1 cellular context compared by ENCODE assay signal in the genomic region with DNA sequence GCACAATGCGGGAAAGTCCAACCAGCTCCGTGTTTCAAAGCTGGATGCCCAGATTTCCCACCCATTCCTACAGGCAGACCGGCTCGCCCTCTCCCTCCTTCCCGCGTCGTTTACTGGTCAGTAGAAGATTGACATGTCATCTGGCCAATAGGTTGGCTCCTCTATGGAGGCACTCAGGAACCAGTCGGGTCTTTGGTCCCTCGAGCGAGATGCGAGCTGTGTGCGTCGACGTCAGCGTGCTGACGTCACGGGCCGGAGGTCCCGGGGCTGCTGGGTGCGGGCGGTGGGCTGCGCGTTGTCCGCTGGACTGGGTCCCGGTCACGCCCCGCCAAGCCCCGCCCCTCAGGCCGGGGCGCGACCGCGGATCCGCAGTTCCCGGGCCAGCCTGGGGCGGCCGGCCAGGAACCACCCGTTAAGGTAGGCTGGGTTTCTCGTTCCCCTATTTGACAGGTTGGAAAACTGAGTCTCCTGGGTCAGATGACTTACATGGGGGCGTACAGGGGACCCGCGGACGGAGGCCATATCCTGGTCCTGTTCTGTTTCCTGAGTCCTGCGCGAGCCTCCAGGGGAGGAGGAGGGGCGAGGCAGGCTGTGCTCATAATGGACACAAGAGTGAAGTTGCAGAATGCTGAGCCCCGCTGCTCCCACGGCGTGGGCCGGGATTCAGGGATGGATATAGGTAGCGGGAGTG.
TF ChIP-seq lines count a peak whose summit lies in the region.

A gene with protein sequence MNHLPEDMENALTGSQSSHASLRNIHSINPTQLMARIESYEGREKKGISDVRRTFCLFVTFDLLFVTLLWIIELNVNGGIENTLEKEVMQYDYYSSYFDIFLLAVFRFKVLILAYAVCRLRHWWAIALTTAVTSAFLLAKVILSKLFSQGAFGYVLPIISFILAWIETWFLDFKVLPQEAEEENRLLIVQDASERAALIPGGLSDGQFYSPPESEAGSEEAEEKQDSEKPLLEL (plus strand): TSS at position 242 of the 691 bp plus-strand sequence. CDS start 29,260 bp downstream, outside the sequence.

TF ChIP-seq in HepG2, 621 proteins besides CTCF, POLR2A, EP300 and RAD21 (continued from another document and continues in another):
- TF ChIP-seq FOXP4 (CRISPR knock-in tag; IDR thresholded peaks at IDR 0.05) (no peak), LCORL (IDR thresholded peaks at IDR 0.05) (no peak), LCORL (CRISPR knock-in tag; IDR thresholded peaks at IDR 0.05) (peak; percentile 26; the same call in 1 of the 2 replicates), HHEX (CRISPR knock-in tag; IDR thresholded peaks at IDR 0.05) (no peak), ZNF12 (CRISPR knock-in tag; IDR thresholded peaks at IDR 0.05) (no peak), SP2 (CRISPR knock-in tag; IDR thresholded peaks at IDR 0.05) (peak; percentile 99), SIN3A (IDR thresholded peaks at IDR 0.05; ENCODE audit: borderline replicate concordance, low read depth, low read length) (peak; percentile 78; the same call in 1 of the 2 replicates), CHD2 (IDR thresholded peaks at IDR 0.05; ENCODE audit: low read depth, low read length) (no peak), PRDM15 (CRISPR knock-in tag; IDR thresholded peaks at IDR 0.05) (no peak), TAF1 (CRISPR knock-in tag; IDR thresholded peaks at IDR 0.05) (peak; percentile 55; the same call in 1 of the 2 replicates), ZBTB37 (CRISPR knock-in tag; IDR thresholded peaks at IDR 0.05) (no peak), ZMYM3 (CRISPR knock-in tag; IDR thresholded peaks at IDR 0.05) (peak; percentile 79), MED8 (CRISPR knock-in tag; IDR thresholded peaks at IDR 0.05; ENCODE audit: insufficient replicate concordance) (peak; percentile 33), RARA (CRISPR knock-in tag; IDR thresholded peaks at IDR 0.05) (0 out of 2 replicates have a peak, but pooled peaks have one; percentile 21), FOXA3 (CRISPR knock-in tag; IDR thresholded peaks at IDR 0.05) (peak; percentile 35; the same call in 1 of the 2 replicates), ZFP36L1 (CRISPR knock-in tag; IDR thresholded peaks at IDR 0.05) (0 out of 2 replicates have a peak, but pooled peaks have one; percentile 33), ZBTB25 (CRISPR knock-in tag; IDR thresholded peaks at IDR 0.05) (0 out of 2 replicates have a peak, but pooled peaks have one; percentile 35), NR2F1 (CRISPR knock-in tag; IDR thresholded peaks at IDR 0.05) (no peak), ZNF230 (CRISPR knock-in tag; IDR thresholded peaks at IDR 0.05) (peak; percentile 41; the same call in 1 of the 2 replicates), ZSCAN21 (CRISPR knock-in tag; IDR thresholded peaks at IDR 0.05; ENCODE audit: borderline replicate concordance) (peak; percentile 60; the same call in 1 of the 2 replicates), KLF12 (CRISPR knock-in tag; IDR thresholded peaks at IDR 0.05; ENCODE audit: borderline replicate concordance) (no peak)
- TF ChIP-seq, protein P1, sequence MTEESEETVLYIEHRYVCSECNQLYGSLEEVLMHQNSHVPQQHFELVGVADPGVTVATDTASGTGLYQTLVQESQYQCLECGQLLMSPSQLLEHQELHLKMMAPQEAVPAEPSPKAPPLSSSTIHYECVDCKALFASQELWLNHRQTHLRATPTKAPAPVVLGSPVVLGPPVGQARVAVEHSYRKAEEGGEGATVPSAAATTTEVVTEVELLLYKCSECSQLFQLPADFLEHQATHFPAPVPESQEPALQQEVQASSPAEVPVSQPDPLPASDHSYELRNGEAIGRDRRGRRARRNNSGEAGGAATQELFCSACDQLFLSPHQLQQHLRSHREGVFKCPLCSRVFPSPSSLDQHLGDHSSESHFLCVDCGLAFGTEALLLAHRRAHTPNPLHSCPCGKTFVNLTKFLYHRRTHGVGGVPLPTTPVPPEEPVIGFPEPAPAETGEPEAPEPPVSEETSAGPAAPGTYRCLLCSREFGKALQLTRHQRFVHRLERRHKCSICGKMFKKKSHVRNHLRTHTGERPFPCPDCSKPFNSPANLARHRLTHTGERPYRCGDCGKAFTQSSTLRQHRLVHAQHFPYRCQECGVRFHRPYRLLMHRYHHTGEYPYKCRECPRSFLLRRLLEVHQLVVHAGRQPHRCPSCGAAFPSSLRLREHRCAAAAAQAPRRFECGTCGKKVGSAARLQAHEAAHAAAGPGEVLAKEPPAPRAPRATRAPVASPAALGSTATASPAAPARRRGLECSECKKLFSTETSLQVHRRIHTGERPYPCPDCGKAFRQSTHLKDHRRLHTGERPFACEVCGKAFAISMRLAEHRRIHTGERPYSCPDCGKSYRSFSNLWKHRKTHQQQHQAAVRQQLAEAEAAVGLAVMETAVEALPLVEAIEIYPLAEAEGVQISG (CRISPR knock-in tag; IDR thresholded peaks at IDR 0.05) = peak; percentile 62
- TF ChIP-seq, protein P2, sequence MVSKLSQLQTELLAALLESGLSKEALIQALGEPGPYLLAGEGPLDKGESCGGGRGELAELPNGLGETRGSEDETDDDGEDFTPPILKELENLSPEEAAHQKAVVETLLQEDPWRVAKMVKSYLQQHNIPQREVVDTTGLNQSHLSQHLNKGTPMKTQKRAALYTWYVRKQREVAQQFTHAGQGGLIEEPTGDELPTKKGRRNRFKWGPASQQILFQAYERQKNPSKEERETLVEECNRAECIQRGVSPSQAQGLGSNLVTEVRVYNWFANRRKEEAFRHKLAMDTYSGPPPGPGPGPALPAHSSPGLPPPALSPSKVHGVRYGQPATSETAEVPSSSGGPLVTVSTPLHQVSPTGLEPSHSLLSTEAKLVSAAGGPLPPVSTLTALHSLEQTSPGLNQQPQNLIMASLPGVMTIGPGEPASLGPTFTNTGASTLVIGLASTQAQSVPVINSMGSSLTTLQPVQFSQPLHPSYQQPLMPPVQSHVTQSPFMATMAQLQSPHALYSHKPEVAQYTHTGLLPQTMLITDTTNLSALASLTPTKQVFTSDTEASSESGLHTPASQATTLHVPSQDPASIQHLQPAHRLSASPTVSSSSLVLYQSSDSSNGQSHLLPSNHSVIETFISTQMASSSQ (IDR thresholded peaks at IDR 0.05; ENCODE audit: low read depth) = no peak
- TF ChIP-seq, protein P2 (CRISPR knock-in tag; IDR thresholded peaks at IDR 0.05; ENCODE audit: borderline replicate concordance) = peak; percentile 17; the same call in 1 of the 2 replicates
- TF ChIP-seq, protein P3, sequence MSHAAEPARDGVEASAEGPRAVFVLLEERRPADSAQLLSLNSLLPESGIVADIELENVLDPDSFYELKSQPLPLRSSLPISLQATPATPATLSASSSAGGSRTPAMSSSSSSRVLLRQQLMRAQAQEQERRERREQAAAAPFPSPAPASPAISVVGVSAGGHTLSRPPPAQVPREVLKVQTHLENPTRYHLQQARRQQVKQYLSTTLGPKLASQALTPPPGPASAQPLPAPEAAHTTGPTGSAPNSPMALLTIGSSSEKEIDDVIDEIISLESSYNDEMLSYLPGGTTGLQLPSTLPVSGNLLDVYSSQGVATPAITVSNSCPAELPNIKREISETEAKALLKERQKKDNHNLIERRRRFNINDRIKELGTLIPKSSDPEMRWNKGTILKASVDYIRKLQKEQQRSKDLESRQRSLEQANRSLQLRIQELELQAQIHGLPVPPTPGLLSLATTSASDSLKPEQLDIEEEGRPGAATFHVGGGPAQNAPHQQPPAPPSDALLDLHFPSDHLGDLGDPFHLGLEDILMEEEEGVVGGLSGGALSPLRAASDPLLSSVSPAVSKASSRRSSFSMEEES (CRISPR knock-in tag; IDR thresholded peaks at IDR 0.05) = peak; percentile 46; the same call in 1 of the 2 replicates
- TF ChIP-seq, protein P4, sequence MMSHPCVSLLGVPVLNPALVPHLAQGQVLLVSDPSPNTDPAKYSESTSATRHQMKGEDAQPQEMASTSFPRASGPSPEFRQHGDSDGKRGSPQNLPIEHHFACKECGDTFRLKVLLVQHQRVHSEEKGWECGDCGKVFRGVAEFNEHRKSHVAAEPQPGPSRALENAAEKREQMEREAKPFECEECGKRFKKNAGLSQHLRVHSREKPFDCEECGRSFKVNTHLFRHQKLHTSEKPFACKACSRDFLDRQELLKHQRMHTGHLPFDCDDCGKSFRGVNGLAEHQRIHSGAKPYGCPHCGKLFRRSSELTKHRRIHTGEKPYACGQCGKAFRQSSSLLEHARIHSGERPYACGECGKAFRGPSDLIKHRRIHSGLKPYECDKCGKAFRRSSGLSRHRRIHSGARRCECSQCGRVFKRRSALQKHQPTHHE (CRISPR knock-in tag; IDR thresholded peaks at IDR 0.05; ENCODE audit: borderline replicate concordance) = peak; percentile 77; the same call in 1 of the 2 replicates
- TF ChIP-seq, protein P5, sequence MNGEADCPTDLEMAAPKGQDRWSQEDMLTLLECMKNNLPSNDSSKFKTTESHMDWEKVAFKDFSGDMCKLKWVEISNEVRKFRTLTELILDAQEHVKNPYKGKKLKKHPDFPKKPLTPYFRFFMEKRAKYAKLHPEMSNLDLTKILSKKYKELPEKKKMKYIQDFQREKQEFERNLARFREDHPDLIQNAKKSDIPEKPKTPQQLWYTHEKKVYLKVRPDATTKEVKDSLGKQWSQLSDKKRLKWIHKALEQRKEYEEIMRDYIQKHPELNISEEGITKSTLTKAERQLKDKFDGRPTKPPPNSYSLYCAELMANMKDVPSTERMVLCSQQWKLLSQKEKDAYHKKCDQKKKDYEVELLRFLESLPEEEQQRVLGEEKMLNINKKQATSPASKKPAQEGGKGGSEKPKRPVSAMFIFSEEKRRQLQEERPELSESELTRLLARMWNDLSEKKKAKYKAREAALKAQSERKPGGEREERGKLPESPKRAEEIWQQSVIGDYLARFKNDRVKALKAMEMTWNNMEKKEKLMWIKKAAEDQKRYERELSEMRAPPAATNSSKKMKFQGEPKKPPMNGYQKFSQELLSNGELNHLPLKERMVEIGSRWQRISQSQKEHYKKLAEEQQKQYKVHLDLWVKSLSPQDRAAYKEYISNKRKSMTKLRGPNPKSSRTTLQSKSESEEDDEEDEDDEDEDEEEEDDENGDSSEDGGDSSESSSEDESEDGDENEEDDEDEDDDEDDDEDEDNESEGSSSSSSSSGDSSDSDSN (CRISPR knock-in tag; IDR thresholded peaks at IDR 0.05) = peak; percentile 66
